In genomic region chr19:13102666-13103584, GRCh38 we compare ENCODE assay signal across 8 cellular contexts. TPM values are rescaled to one million over a fixed set of nuclear protein-coding genes. Genes with fewer than 3 reads are reported as not detected.
DNase-seq lines count a peak whose midpoint lies in the region; ATAC-seq, FAIRE-seq and TF ChIP-seq lines count a peak whose summit lies in the region.

LYL1 (minus strand) TSS chr19:13102858; CDS start chr19:13101171, 1,687 bp downstream.

- H3K27me3 ChIP-seq in heart left ventricle = peaks cover 0 to 5% (median 0%) of the 10 kb centered on the region in 9 donors
- no peaks in the 10 kb centered on the region for H3K27me3 ChIP-seq in prostate gland (replicated peaks; ENCODE audit: insufficient read depth)

- TF ChIP-seq POLR2A in heart left ventricle (IDR thresholded peaks at IDR 0.05) (peak in 1 of 2 donors; percentile 61), prostate gland (IDR thresholded peaks at IDR 0.05) (no peak)

- H3K4me3 Mint-ChIP-seq in activated T-cell treated with anti-CD3 and anti-CD28 coated beads, Interleukin-2, amount 50 U/mL, for 72 hours = peak within 1 kb of the TSS; percentile 78

- DNase-seq in AML-193 (lab: John Stamatoyannopoulos, UW) = peak; percentile 90 to 92
- peak; percentile 95 for DNase-seq in HuH-7 (ENCODE audit: low spot score)
- peak in 1 of 2 donors; percentile 65 for DNase-seq in activated T-cell treated with anti-CD3 and anti-CD28 coated beads, Interleukin-2, amount 50 U/mL, for 72 hours
- peak; percentile 92 to 95 (median 93) for DNase-seq in heart left ventricle
- DNase-seq in prostate gland (ENCODE audit: low spot score) = no peak
- no peak for DNase-seq in RCC 7860 (ENCODE audit: low spot score)
- no peak for DNase-seq in NK-92 treated with Interleukin-12 subunit alpha and Interleukin-12 subunit beta, amount 100 ng/mL, for 24 hours (lab: John Stamatoyannopoulos, UW)

- H3K9me3 Mint-ChIP-seq in activated T-cell treated with anti-CD3 and anti-CD28 coated beads, Interleukin-2, amount 50 U/mL, for 72 hours = peaks cover 0 to 5% of the 10 kb centered on the region in 2 donors

- no peak for FAIRE-seq in RCC 7860 (lab: Jason Lieb, UNC)

- no peaks in the 10 kb centered on the region for H3K9me3 ChIP-seq in heart left ventricle
- H3K9me3 ChIP-seq in prostate gland = no peaks in the 10 kb centered on the region

- ATAC-seq in GM18909 (IDR thresholded peaks at IDR 0.05; ENCODE audit: poor library complexity, unreplicated experiment) (peak; percentile 45), heart left ventricle (peak; percentile 57 to 84 (median 76))
- peak in 1 of 2 donors; percentile 19 for ATAC-seq in activated T-cell treated with anti-CD3 and anti-CD28 coated beads, Interleukin-2, amount 50 U/mL, for 72 hours (replicated peaks in 1 of 2)

- H3K27ac Mint-ChIP-seq in activated T-cell treated with anti-CD3 and anti-CD28 coated beads, Interleukin-2, amount 50 U/mL, for 72 hours = no peak within 1 kb of the TSS

- intact Hi-C loops in heart left ventricle (cut with DNase I) = loop anchor here in 8 of 10 donors (2.0 to 5.0 kb wide), 3 partner anchors 48 to 159 kb away; partner anchors contain the start of genes IER2 (in 7 of the 8) and STX10 (in 7 of the 8)
- intact Hi-C loops in prostate gland (cut with DNase I) = no loop called here

- H3K4me3 ChIP-seq in heart left ventricle (peak within 1 kb of the TSS; percentile 15 to 75 (median 60)), prostate gland (peak within 1 kb of the TSS; percentile 14 to 24)

- H3K4me1 ChIP-seq in heart left ventricle (peaks cover 6 to 68% (median 54%) of the 10 kb centered on the region in 12 donors), prostate gland (replicated peaks) (peaks cover 3% of the 10 kb centered on the region)

- TF ChIP-seq CTCF in heart left ventricle (IDR thresholded peaks at IDR 0.05) (peak in 6 of 12 donors; percentile 7 to 33 (median 18)), prostate gland (IDR thresholded peaks at IDR 0.05) (no peak)

- peak within 1 kb of the TSS; percentile 72 to 98 (median 92) for H3K27ac ChIP-seq in heart left ventricle
- H3K27ac ChIP-seq in prostate gland = peak within 1 kb of the TSS; percentile 66 to 69

- WGBS in heart left ventricle, 4 donors = 1 to 6% (median 3%) methylated on average over 16 to 47 of the region's 47 CpGs
- WGBS in prostate gland = 9% methylated on average over 38 of the region's 47 CpGs

- peaks cover 42% of the 10 kb centered on the region for H3K4me1 Mint-ChIP-seq in activated T-cell treated with anti-CD3 and anti-CD28 coated beads, Interleukin-2, amount 50 U/mL, for 72 hours (ENCODE audit: low read depth)

- H3K36me3 ChIP-seq in heart left ventricle (peaks cover 0 to 11% (median 5%) of the 10 kb centered on the region in 9 donors), prostate gland (no peaks in the 10 kb centered on the region)

- H3K36me3 Mint-ChIP-seq in activated T-cell treated with anti-CD3 and anti-CD28 coated beads, Interleukin-2, amount 50 U/mL, for 72 hours (ENCODE audit: insufficient read depth in 2 of 2) = peaks cover 3 to 5% of the 10 kb centered on the region in 2 donors

- H3K27me3 Mint-ChIP-seq in activated T-cell treated with anti-CD3 and anti-CD28 coated beads, Interleukin-2, amount 50 U/mL, for 72 hours (ENCODE audit: low read depth) = peaks cover 10% of the 10 kb centered on the region

RNA-seq across cellular contexts. Expression of gene LYL1, which starts in this region (rescaled TPM):
- total RNA-seq in activated T-cell treated with anti-CD3 and anti-CD28 coated beads, Interleukin-2, amount 50 U/mL, for 72 hours = 1 to 10 TPM; 4.8 to 6.3 TPM
- total RNA-seq in heart left ventricle = 10 to 100 TPM in 3 of 9 donors, 1 to 10 TPM in 6; 5.2 to 19.1 (median 8.3) TPM
- 1 to 10 TPM; 7.7 to 8.4 TPM for polyA plus RNA-seq in heart left ventricle
- total RNA-seq in prostate gland = 10 to 100 TPM in 1 of 2 donors, 1 to 10 TPM in 1; 4.6 to 13.3 TPM

Comparison
In these comparisons a context has a peak if more than half of its experiments do, and no peak if none do; other contexts are left out.
1. DNase-seq: peak in AML-193 (2 of 2), HuH-7 (single experiment) and heart left ventricle (5 of 5); none in prostate gland (single experiment), RCC 7860 (single experiment) and NK-92 treated with Interleukin-12 subunit alpha and Interleukin-12 subunit beta, amount 100 ng/mL, for 24 hours (single experiment).